1 cellular context compared by ENCODE assay signal in genomic region chr9:120265791-120266190, GRCh38.
TF ChIP-seq lines count a peak whose summit lies in the region.

No MANE protein-coding gene starts in this region.

TF ChIP-seq in HepG2, 621 proteins besides CTCF, POLR2A, EP300 and RAD21 (continued from another document):
- no peak for TF ChIP-seq ZNF776 (CRISPR knock-in tag; IDR thresholded peaks at IDR 0.05)
TF ChIP-seq in HepG2: peak in this region for 0.
